Comparison of ENCODE assay signal across 30 cellular contexts in genomic region chr16:66380421-66380820, GRCh38. TPM values are rescaled to one million over a fixed set of nuclear protein-coding genes. Genes with fewer than 3 reads are reported as not detected.
"Had no signal": no experiment of that assay in that cellular context is flagged by ENCODE, and none has a peak within 500 bp of the region (broad histone marks: within the 10 kb centered on the region; RNA-seq: fewer than 3 reads in every experiment).

No MANE protein-coding gene starts in this region.

- H3K36me3 Mint-ChIP-seq: T-cell had no signal

- H3K27ac ChIP-seq: left lung, pancreas, prostate gland, thoracic aorta, vagina had no signal

- H3K4me1 Mint-ChIP-seq: activated B cell treated with CpG ODN at 0.5 μM for 24 hours; activated T-helper 17 cell treated with anti-CD3 and anti-CD28 coated beads, Interleukin-2, amount 50 U/mL, for 72 hours; T-cell had no signal

- H3K36me3 ChIP-seq: left lung, lower lobe of right lung, pancreas, prostate gland, thoracic aorta, vagina had no signal

- H3K4me3 ChIP-seq: heart left ventricle, left lung, lower lobe of right lung, pancreas, prostate gland, smooth muscle cell, thoracic aorta, vagina had no signal

- H3K9me3 Mint-ChIP-seq: activated B cell treated with CpG ODN at 0.5 μM for 24 hours; activated CD8-positive, alpha-beta T cell treated with anti-CD3 and anti-CD28 coated beads for 36 hours; activated T-helper 17 cell treated with anti-CD3 and anti-CD28 coated beads, Interleukin-2, amount 50 U/mL, for 72 hours had no signal

- FAIRE-seq: endometrium, islet of Langerhans, pancreas had no signal

- ATAC-seq: activated CD8-positive, alpha-beta T cell treated with anti-CD3 and anti-CD28 coated beads for 36 hours; activated T-cell treated with anti-CD3 and anti-CD28 coated beads, Interleukin-2, amount 50 U/mL, for 4 hours; activated T-helper 17 cell treated with anti-CD3 and anti-CD28 coated beads, Interleukin-2, amount 50 U/mL, for 72 hours; heart left ventricle; left lung; lower lobe of right lung; pancreas; T-cell had no signal

- H3K4me2 ChIP-seq: smooth muscle cell had no signal

- H3K9me3 ChIP-seq: left lung, lower lobe of right lung, pancreas, prostate gland, thoracic aorta, vagina had no signal

- H3K4me1 ChIP-seq: pancreas, prostate gland had no signal

- H3K27me3 Mint-ChIP-seq: activated B cell treated with CpG ODN at 0.5 μM for 24 hours; activated CD8-positive, alpha-beta T cell treated with anti-CD3 and anti-CD28 coated beads for 36 hours; activated T-helper 17 cell treated with anti-CD3 and anti-CD28 coated beads, Interleukin-2, amount 50 U/mL, for 72 hours; type B pancreatic cell had no signal

- H3K27ac Mint-ChIP-seq: activated B cell treated with CpG ODN at 0.5 μM for 24 hours; activated CD8-positive, alpha-beta T cell treated with anti-CD3 and anti-CD28 coated beads for 36 hours; activated T-helper 17 cell treated with anti-CD3 and anti-CD28 coated beads, Interleukin-2, amount 50 U/mL, for 72 hours; nephron; T-cell; T-helper 2 cell treated with Interferon-gamma antibody and Interleukin-4, amounts not matched to agents 5 μg/mL and 100 μg/mL, for 36 hours; type B pancreatic cell had no signal

- H3K27me3 ChIP-seq: heart left ventricle, left lung, pancreas, vagina had no signal

- DNase-seq: activated B cell treated with CpG ODN at 0.5 μM for 24 hours; activated CD4-positive, alpha-beta T cell treated with anti-CD3 and anti-CD28 coated beads, Interleukin-2, amount 50 U/mL, for 1 hour; activated CD8-positive, alpha-beta T cell treated with anti-CD3 and anti-CD28 coated beads for 36 hours; activated gamma-delta T cell treated with Interleukin-2 at 50 U/mL for 16 hours; activated naive CD4-positive, alpha-beta T cell treated with anti-CD3 and anti-CD28 coated beads, Interleukin-2, amount 50 U/mL, for 16 hours; activated T-cell treated with anti-CD3 and anti-CD28 coated beads, Interleukin-2, amount 50 U/mL, for 4 hours; amygdala; caudate nucleus; heart left ventricle; lower lobe of right lung; mesendoderm; pancreas; retina; stimulated activated CD4-positive, alpha-beta T cell treated with anti-CD3 and anti-CD28 coated beads, Interleukin-2, amount 100 ng/mL, for 24 hours; stimulated activated naive CD4-positive, alpha-beta T cell; T-cell had no signal

- H3K4me3 Mint-ChIP-seq: activated B cell treated with CpG ODN at 0.5 μM for 24 hours; activated CD8-positive, alpha-beta T cell treated with anti-CD3 and anti-CD28 coated beads for 36 hours; activated T-cell treated with anti-CD3 and anti-CD28 coated beads, Interleukin-2, amount 50 U/mL, for 4 hours; activated T-helper 17 cell treated with anti-CD3 and anti-CD28 coated beads, Interleukin-2, amount 50 U/mL, for 72 hours; nephron; T-cell; T-helper 2 cell treated with Interferon-gamma antibody and Interleukin-4, amounts not matched to agents 5 μg/mL and 100 μg/mL, for 36 hours; type B pancreatic cell had no signal

RNA-seq across cellular contexts. Expression of gene CDH5, which starts 13.9 kb away (rescaled TPM):
- total RNA-seq: activated B cell treated with CpG ODN at 0.5 μM for 24 hours; activated CD8-positive, alpha-beta T cell treated with anti-CD3 and anti-CD28 coated beads for 36 hours; activated T-helper 17 cell treated with anti-CD3 and anti-CD28 coated beads, Interleukin-2, amount 50 U/mL, for 72 hours; fibroblast of lung; fibroblast of villous mesenchyme; smooth muscle cell had no signal
- polyA plus RNA-seq: smooth muscle cell had no signal

RNA-seq across cellular contexts. Expression of gene BEAN1, which starts 46.7 kb away (rescaled TPM):
- total RNA-seq: activated B cell treated with CpG ODN at 0.5 μM for 24 hours; activated CD8-positive, alpha-beta T cell treated with anti-CD3 and anti-CD28 coated beads for 36 hours; activated T-cell treated with anti-CD3 and anti-CD28 coated beads, Interleukin-2, amount 50 U/mL, for 4 hours; activated T-helper 17 cell treated with anti-CD3 and anti-CD28 coated beads, Interleukin-2, amount 50 U/mL, for 72 hours; fibroblast of lung; mononuclear cell; T-cell; vagina had no signal
